In genomic region chr4:1346781-1347409, GRCh38 we compare ENCODE assay signal across 1 cellular context.
A peak's percentile ranks its signal among the peaks of the same experiment; 100 is the strongest.
TF ChIP-seq lines count a peak whose summit lies in the region.

A gene with protein sequence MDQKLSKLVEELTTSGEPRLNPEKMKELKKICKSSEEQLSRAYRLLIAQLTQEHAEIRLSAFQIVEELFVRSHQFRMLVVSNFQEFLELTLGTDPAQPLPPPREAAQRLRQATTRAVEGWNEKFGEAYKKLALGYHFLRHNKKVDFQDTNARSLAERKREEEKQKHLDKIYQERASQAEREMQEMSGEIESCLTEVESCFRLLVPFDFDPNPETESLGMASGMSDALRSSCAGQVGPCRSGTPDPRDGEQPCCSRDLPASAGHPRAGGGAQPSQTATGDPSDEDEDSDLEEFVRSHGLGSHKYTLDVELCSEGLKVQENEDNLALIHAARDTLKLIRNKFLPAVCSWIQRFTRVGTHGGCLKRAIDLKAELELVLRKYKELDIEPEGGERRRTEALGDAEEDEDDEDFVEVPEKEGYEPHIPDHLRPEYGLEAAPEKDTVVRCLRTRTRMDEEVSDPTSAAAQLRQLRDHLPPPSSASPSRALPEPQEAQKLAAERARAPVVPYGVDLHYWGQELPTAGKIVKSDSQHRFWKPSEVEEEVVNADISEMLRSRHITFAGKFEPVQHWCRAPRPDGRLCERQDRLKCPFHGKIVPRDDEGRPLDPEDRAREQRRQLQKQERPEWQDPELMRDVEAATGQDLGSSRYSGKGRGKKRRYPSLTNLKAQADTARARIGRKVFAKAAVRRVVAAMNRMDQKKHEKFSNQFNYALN (plus strand): TSS chr4:1347208. CDS start chr4:1348092, 884 bp downstream.

TF ChIP-seq in A549, 52 proteins besides CTCF, POLR2A, EP300 and RAD21 (continued from another document):
- TF ChIP-seq SREBF2 (IDR thresholded peaks at IDR 0.05) (no peak), NFE2L2 (conservative IDR thresholded peaks at IDR 0.05; ENCODE audit: low read length) (no peak), HMGXB4 (CRISPR knock-in tag; IDR thresholded peaks at IDR 0.05; ENCODE audit: borderline replicate concordance) (no peak), FOSB (CRISPR knock-in tag; IDR thresholded peaks at IDR 0.05) (no peak), JUN (IDR thresholded peaks at IDR 0.05) (peak; percentile 13 to 35; a peak in 2 of 5 replicates), JUNB (IDR thresholded peaks at IDR 0.05) (no peak), CBX2 (IDR thresholded peaks at IDR 0.05; ENCODE audit: borderline replicate concordance, low read depth) (no peak), CHD2 (IDR thresholded peaks at IDR 0.05; ENCODE audit: low read length, partially characterized antibody) (no peak), RCOR1 (IDR thresholded peaks at IDR 0.05; ENCODE audit: low read depth, low read length) (no peak), SMC3 (IDR thresholded peaks at IDR 0.05) (no peak), NPAS2 (CRISPR knock-in tag; IDR thresholded peaks at IDR 0.05; ENCODE audit: borderline replicate concordance) (no peak), ESRRA (IDR thresholded peaks at IDR 0.05; ENCODE audit: borderline replicate concordance, low read length) (no peak), CEBPB (IDR thresholded peaks at IDR 0.05) (no peak), KDM5A (IDR thresholded peaks at IDR 0.05) (no peak), POLR2AphosphoS2 (conservative IDR thresholded peaks at IDR 0.05; ENCODE audit: low read length) (no peak), HOXB5 (CRISPR knock-in tag; IDR thresholded peaks at IDR 0.05) (no peak), CHD4 (IDR thresholded peaks at IDR 0.05; ENCODE audit: borderline replicate concordance) (no peak), TP53 (CRISPR knock-in tag; IDR thresholded peaks at IDR 0.05) (no peak), HOXA7 (CRISPR knock-in tag; IDR thresholded peaks at IDR 0.05) (no peak), NR3C1 (IDR thresholded peaks at IDR 0.05) (no peak), PHF8 (IDR thresholded peaks at IDR 0.05; ENCODE audit: borderline replicate concordance, low read depth) (no peak), BHLHE40 (IDR thresholded peaks at IDR 0.05; ENCODE audit: low read depth, low read length) (peak; percentile 63), MAZ (IDR thresholded peaks at IDR 0.05; ENCODE audit: borderline replicate concordance, low read depth, low read length) (0 out of 2 replicates have a peak, but pooled peaks have one; percentile 38), ZSCAN20 (CRISPR knock-in tag; IDR thresholded peaks at IDR 0.05) (no peak), MYC (IDR thresholded peaks at IDR 0.05; ENCODE audit: borderline replicate concordance, low read length) (no peak), MAFK (IDR thresholded peaks at IDR 0.05; ENCODE audit: partially characterized antibody) (no peak), HDAC2 (IDR thresholded peaks at IDR 0.05) (no peak), ZNF302 (CRISPR knock-in tag; IDR thresholded peaks at IDR 0.05) (no peak), TFCP2L1 (CRISPR knock-in tag; IDR thresholded peaks at IDR 0.05) (no peak), HOXB13 (CRISPR knock-in tag; IDR thresholded peaks at IDR 0.05; ENCODE audit: low read depth) (no peak), CBX8 (IDR thresholded peaks at IDR 0.05) (no peak), FOXS1 (CRISPR knock-in tag; IDR thresholded peaks at IDR 0.05) (no peak), GATA3 (IDR thresholded peaks at IDR 0.05; ENCODE audit: borderline replicate concordance) (no peak)
- TF ChIP-seq, protein P1, sequence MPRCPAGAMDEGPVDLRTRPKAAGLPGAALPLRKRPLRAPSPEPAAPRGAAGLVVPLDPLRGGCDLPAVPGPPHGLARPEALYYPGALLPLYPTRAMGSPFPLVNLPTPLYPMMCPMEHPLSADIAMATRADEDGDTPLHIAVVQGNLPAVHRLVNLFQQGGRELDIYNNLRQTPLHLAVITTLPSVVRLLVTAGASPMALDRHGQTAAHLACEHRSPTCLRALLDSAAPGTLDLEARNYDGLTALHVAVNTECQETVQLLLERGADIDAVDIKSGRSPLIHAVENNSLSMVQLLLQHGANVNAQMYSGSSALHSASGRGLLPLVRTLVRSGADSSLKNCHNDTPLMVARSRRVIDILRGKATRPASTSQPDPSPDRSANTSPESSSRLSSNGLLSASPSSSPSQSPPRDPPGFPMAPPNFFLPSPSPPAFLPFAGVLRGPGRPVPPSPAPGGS (IDR thresholded peaks at IDR 0.05), result no peak
- TF ChIP-seq, protein P2, sequence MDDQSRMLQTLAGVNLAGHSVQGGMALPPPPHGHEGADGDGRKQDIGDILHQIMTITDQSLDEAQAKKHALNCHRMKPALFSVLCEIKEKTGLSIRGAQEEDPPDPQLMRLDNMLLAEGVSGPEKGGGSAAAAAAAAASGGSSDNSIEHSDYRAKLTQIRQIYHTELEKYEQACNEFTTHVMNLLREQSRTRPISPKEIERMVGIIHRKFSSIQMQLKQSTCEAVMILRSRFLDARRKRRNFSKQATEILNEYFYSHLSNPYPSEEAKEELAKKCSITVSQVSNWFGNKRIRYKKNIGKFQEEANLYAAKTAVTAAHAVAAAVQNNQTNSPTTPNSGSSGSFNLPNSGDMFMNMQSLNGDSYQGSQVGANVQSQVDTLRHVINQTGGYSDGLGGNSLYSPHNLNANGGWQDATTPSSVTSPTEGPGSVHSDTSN (IDR thresholded peaks at IDR 0.05), result no peak
- TF ChIP-seq, protein P3, sequence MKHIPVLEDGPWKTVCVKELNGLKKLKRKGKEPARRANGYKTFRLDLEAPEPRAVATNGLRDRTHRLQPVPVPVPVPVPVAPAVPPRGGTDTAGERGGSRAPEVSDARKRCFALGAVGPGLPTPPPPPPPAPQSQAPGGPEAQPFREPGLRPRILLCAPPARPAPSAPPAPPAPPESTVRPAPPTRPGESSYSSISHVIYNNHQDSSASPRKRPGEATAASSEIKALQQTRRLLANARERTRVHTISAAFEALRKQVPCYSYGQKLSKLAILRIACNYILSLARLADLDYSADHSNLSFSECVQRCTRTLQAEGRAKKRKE (CRISPR knock-in tag; IDR thresholded peaks at IDR 0.05; ENCODE audit: low read depth), result no peak
- TF ChIP-seq, protein P4, sequence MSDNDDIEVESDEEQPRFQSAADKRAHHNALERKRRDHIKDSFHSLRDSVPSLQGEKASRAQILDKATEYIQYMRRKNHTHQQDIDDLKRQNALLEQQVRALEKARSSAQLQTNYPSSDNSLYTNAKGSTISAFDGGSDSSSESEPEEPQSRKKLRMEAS (IDR thresholded peaks at IDR 0.05), result peak; percentile 65
- TF ChIP-seq, protein P5, sequence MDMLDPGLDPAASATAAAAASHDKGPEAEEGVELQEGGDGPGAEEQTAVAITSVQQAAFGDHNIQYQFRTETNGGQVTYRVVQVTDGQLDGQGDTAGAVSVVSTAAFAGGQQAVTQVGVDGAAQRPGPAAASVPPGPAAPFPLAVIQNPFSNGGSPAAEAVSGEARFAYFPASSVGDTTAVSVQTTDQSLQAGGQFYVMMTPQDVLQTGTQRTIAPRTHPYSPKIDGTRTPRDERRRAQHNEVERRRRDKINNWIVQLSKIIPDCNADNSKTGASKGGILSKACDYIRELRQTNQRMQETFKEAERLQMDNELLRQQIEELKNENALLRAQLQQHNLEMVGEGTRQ (IDR thresholded peaks at IDR 0.05), result peak; percentile 97
